In genomic region chr15:60079210-60079609, GRCh38 we compare ENCODE assay signal across 12 cellular contexts.
A peak's percentile ranks its signal among the peaks of the same experiment; 100 is the strongest.
DNase-seq lines count a peak whose midpoint lies in the region; TF ChIP-seq lines count a peak whose summit lies in the region.
"Had no signal": no experiment of that assay in that cellular context is flagged by ENCODE, and none has a peak within 500 bp of the region (broad histone marks: within the 10 kb centered on the region; RNA-seq: fewer than 3 reads in every experiment).

No MANE protein-coding gene starts in this region.

- CTCF ChIA-PET in CD8-positive, alpha-beta memory T cell (lab: Charles Lee), result no interaction called here

- H3K4me3 ChIP-seq in GM12865 (ENCODE audit: low read depth, low read length), result no peak overlapping the region
- H3K4me3 ChIP-seq in tibial artery, result no peak overlapping the region
- no peak overlapping the region for H3K4me3 ChIP-seq in CD8-positive, alpha-beta memory T cell (ENCODE audit: low read length)
- H3K4me3 ChIP-seq: SJCRH30 had no signal

- H3K27me3 Mint-ChIP-seq in chondrocyte (ENCODE audit: low read depth) (peaks cover 25% of the 10 kb centered on the region), nephron progenitor cell (ENCODE audit: low read depth, poor library complexity) (peaks cover 3% of the 10 kb centered on the region)
- peaks cover 6 to 13% of the 10 kb centered on the region in 2 donors for H3K27me3 Mint-ChIP-seq in CD8-positive, alpha-beta memory T cell
- H3K27me3 Mint-ChIP-seq: activated naive CD4-positive, alpha-beta T cell treated with anti-CD3 and anti-CD28 coated beads, Interleukin-2, amount 50 U/mL, for 24 hours had no signal

- intact Hi-C loops in tibial artery (cut with DNase I; ENCODE audit: low total_unique reads), result no loop called here

- H3K27me3 ChIP-seq in tibial artery, result no peaks in the 10 kb centered on the region
- H3K27me3 ChIP-seq in CD8-positive, alpha-beta memory T cell (ENCODE audit: insufficient read depth, low read length, poor library complexity, severe bottlenecking), result no peaks in the 10 kb centered on the region
- H3K27me3 ChIP-seq: SJCRH30 had no signal

- H3K27ac Mint-ChIP-seq in chondrocyte (ENCODE audit: unreplicated experiment), result no peak overlapping the region
- H3K27ac Mint-ChIP-seq in nephron progenitor cell, result no peak overlapping the region
- no peak overlapping the region for H3K27ac Mint-ChIP-seq in CD8-positive, alpha-beta memory T cell
- H3K27ac Mint-ChIP-seq: activated naive CD4-positive, alpha-beta T cell treated with anti-CD3 and anti-CD28 coated beads, Interleukin-2, amount 50 U/mL, for 24 hours; stimulated activated naive CD8-positive, alpha-beta T cell treated with anti-CD3 and anti-CD28 coated beads, Interleukin-15, Interleukin-2, amounts not matched to agents 100 ng/mL and 50 ng/mL, for 24 hours had no signal

- H3K27ac ChIP-seq in tibial artery, result no peak overlapping the region
- no peak overlapping the region for H3K27ac ChIP-seq in CD8-positive, alpha-beta memory T cell (ENCODE audit: low read depth, low read length)
- H3K27ac ChIP-seq: SJCRH30 had no signal

- peak; percentile 12 for TF ChIP-seq CTCF in GM12865 (IDR thresholded peaks at IDR 0.05; ENCODE audit: insufficient read depth, low read depth, low read length, missing control alignments)
- peak; percentile 55 for TF ChIP-seq CTCF in chondrocyte (IDR thresholded peaks at IDR 0.05)
- peak; percentile 47 for TF ChIP-seq CTCF in nephron progenitor cell (IDR thresholded peaks at IDR 0.05)
- no peak for TF ChIP-seq CTCF in tibial artery (IDR thresholded peaks at IDR 0.05)

- no peaks in the 10 kb centered on the region for H3K36me3 Mint-ChIP-seq in chondrocyte (ENCODE audit: low read depth)
- H3K36me3 Mint-ChIP-seq in nephron progenitor cell (ENCODE audit: low read depth), result no peaks in the 10 kb centered on the region
- H3K36me3 Mint-ChIP-seq in CD8-positive, alpha-beta memory T cell, result peaks cover 0 to 3% (median 0%) of the 10 kb centered on the region in 3 donors
- H3K36me3 Mint-ChIP-seq: activated naive CD4-positive, alpha-beta T cell treated with anti-CD3 and anti-CD28 coated beads, Interleukin-2, amount 50 U/mL, for 24 hours had no signal

- H3K4me3 Mint-ChIP-seq in chondrocyte (ENCODE audit: unreplicated experiment), result no peak overlapping the region
- peak overlapping the region; percentile 1 for H3K4me3 Mint-ChIP-seq in nephron progenitor cell
- H3K4me3 Mint-ChIP-seq in CD8-positive, alpha-beta memory T cell, result no peak overlapping the region
- H3K4me3 Mint-ChIP-seq: activated naive CD4-positive, alpha-beta T cell treated with anti-CD3 and anti-CD28 coated beads, Interleukin-2, amount 50 U/mL, for 24 hours; stimulated activated naive CD8-positive, alpha-beta T cell treated with anti-CD3 and anti-CD28 coated beads, Interleukin-15, Interleukin-2, amounts not matched to agents 100 ng/mL and 50 ng/mL, for 24 hours had no signal

- H3K4me1 ChIP-seq in tibial artery, result no peaks in the 10 kb centered on the region
- H3K4me1 ChIP-seq in CD8-positive, alpha-beta memory T cell (ENCODE audit: insufficient read depth, low read length), result no peaks in the 10 kb centered on the region
- H3K4me1 ChIP-seq: SJCRH30 had no signal

- H3K4me1 Mint-ChIP-seq in chondrocyte (ENCODE audit: low read depth), result peaks cover 1% of the 10 kb centered on the region
- peaks cover 63% of the 10 kb centered on the region for H3K4me1 Mint-ChIP-seq in nephron progenitor cell
- peaks cover 0 to 8% (median 0%) of the 10 kb centered on the region in 3 donors for H3K4me1 Mint-ChIP-seq in CD8-positive, alpha-beta memory T cell

- POLR2A ChIA-PET in CD8-positive, alpha-beta memory T cell (lab: Charles Lee), result no interaction called here

- no peaks in the 10 kb centered on the region for H3K9me3 ChIP-seq in tibial artery
- no peaks in the 10 kb centered on the region for H3K9me3 ChIP-seq in CD8-positive, alpha-beta memory T cell (ENCODE audit: low read length)
- H3K9me3 ChIP-seq: SJCRH30 had no signal

- peak; percentile 18 for DNase-seq in GM12865 (ENCODE audit: low read depth)
- DNase-seq in NCI-H226, result peak; percentile 23
- no peak for DNase-seq in chondrocyte (ENCODE audit: low spot score)
- DNase-seq in nephron progenitor cell, result no peak
- no peak for DNase-seq in activated CD4-positive, alpha-beta T cell treated with anti-CD3 and anti-CD28 coated beads for 4 hours
- DNase-seq in globus pallidus (ENCODE audit: low spot score), result no peak
- no peak for DNase-seq in tibial artery
- no peak for DNase-seq in CD8-positive, alpha-beta memory T cell
- DNase-seq: NCI-H2081, SJCRH30 had no signal

- H3K9me3 Mint-ChIP-seq in chondrocyte (ENCODE audit: low read depth), result no peaks in the 10 kb centered on the region
- H3K9me3 Mint-ChIP-seq in nephron progenitor cell, result no peaks in the 10 kb centered on the region
- H3K9me3 Mint-ChIP-seq in CD8-positive, alpha-beta memory T cell, result no peaks in the 10 kb centered on the region
- H3K9me3 Mint-ChIP-seq: activated naive CD4-positive, alpha-beta T cell treated with anti-CD3 and anti-CD28 coated beads, Interleukin-2, amount 50 U/mL, for 24 hours; stimulated activated naive CD8-positive, alpha-beta T cell treated with anti-CD3 and anti-CD28 coated beads, Interleukin-15, Interleukin-2, amounts not matched to agents 100 ng/mL and 50 ng/mL, for 24 hours had no signal

- H3K36me3 ChIP-seq in tibial artery, result no peaks in the 10 kb centered on the region
- H3K36me3 ChIP-seq in CD8-positive, alpha-beta memory T cell (ENCODE audit: insufficient read depth, low read length), result no peaks in the 10 kb centered on the region
- H3K36me3 ChIP-seq: SJCRH30 had no signal

Comparison
In these comparisons a context has a peak if more than half of its experiments do, and no peak if none do; other contexts are left out.
1. DNase-seq: peak in GM12865 (single experiment) and NCI-H226 (single experiment); none in chondrocyte (single experiment), nephron progenitor cell (single experiment), activated CD4-positive, alpha-beta T cell treated with anti-CD3 and anti-CD28 coated beads for 4 hours (0 of 2), globus pallidus (single experiment), tibial artery (0 of 2) and CD8-positive, alpha-beta memory T cell (0 of 5).
2. CTCF ChIP-seq: peak in GM12865 (single experiment), chondrocyte (single experiment) and nephron progenitor cell (single experiment); none in tibial artery (0 of 2).